In genomic region chr2:70959851-70960832, GRCh38 we compare ENCODE assay signal across 13 cellular contexts. TPM values are rescaled to one million over a fixed set of nuclear protein-coding genes. Genes with fewer than 3 reads are reported as not detected.
DNase-seq lines count a peak whose midpoint lies in the region; ATAC-seq and TF ChIP-seq lines count a peak whose summit lies in the region.
"Had no signal": no experiment of that assay in that cellular context is flagged by ENCODE, and none has a peak within 500 bp of the region (broad histone marks: within the 10 kb centered on the region; RNA-seq: fewer than 3 reads in every experiment).

No MANE protein-coding gene starts in this region.

- ATAC-seq in left cardiac atrium = no peak
- ATAC-seq in HG03139 (IDR thresholded peaks at IDR 0.05; ENCODE audit: unreplicated experiment) = no peak
- ATAC-seq: stimulated activated memory B cell treated with anti-CD40 and anti-IgM and Interleukin-4, amounts not matched to agents 10 μg/mL and 1 μg/mL and 100 μg/mL, for 72 hours had no signal

- H3K27me3 ChIP-seq in BE2C = no peaks in the 10 kb centered on the region

- H3K36me3 Mint-ChIP-seq in mesothelial cell of epicardium = no peaks in the 10 kb centered on the region
- H3K36me3 Mint-ChIP-seq: stimulated activated memory B cell treated with anti-CD40 and anti-IgM and Interleukin-4, amounts not matched to agents 10 μg/mL and 1 μg/mL and 100 μg/mL, for 72 hours had no signal

- DNase-seq in AG20443 (ENCODE audit: low spot score) (peak; percentile 5), mesothelial cell of epicardium (ENCODE audit: low spot score in 2 of 2, unreplicated experiment in 2 of 2) (peak in 1 of 2 experiments; percentile 30), BE2C (no peak), left cardiac atrium (no peak), T-helper 1 cell (no peak)
- DNase-seq in activated CD8-positive, alpha-beta memory T cell treated with anti-CD3 and anti-CD28 coated beads, Interleukin-2, amount 50 U/mL, for 4 hours = peak; percentile 15
- DNase-seq: activated CD4-positive, alpha-beta T cell treated with anti-CD3 and anti-CD28 coated beads, Interleukin-2, amount 50 U/mL, for 1 hour; immature natural killer cell had no signal

- H3K27ac Mint-ChIP-seq in mesothelial cell of epicardium = no peak overlapping the region
- H3K27ac Mint-ChIP-seq: nephron; stimulated activated memory B cell treated with anti-CD40 and anti-IgM and Interleukin-4, amounts not matched to agents 10 μg/mL and 1 μg/mL and 100 μg/mL, for 72 hours had no signal

- H3K36me3 ChIP-seq in BE2C = no peaks in the 10 kb centered on the region

- H3K4me3 ChIP-seq in GM12875 (ENCODE audit: low read depth, low read length) = no peak overlapping the region
- no peak overlapping the region for H3K4me3 ChIP-seq in BE2C (ENCODE audit: low read depth, low read length)

- no peaks in the 10 kb centered on the region for H3K9me3 Mint-ChIP-seq in mesothelial cell of epicardium
- H3K9me3 Mint-ChIP-seq: immature natural killer cell; nephron; stimulated activated memory B cell treated with anti-CD40 and anti-IgM and Interleukin-4, amounts not matched to agents 10 μg/mL and 1 μg/mL and 100 μg/mL, for 72 hours had no signal

- TF ChIP-seq CTCF in GM12875 (IDR thresholded peaks at IDR 0.05; ENCODE audit: borderline replicate concordance, insufficient read depth, low read depth, low read length) (peak; percentile 44; the same call in 1 of the 2 replicates), mesothelial cell of epicardium (IDR thresholded peaks at IDR 0.05; ENCODE audit: unreplicated experiment) (peak; percentile 20), BE2C (IDR thresholded peaks at IDR 0.05; ENCODE audit: low read depth, low read length) (no peak)

- peaks cover 90% of the 10 kb centered on the region for H3K27me3 Mint-ChIP-seq in mesothelial cell of epicardium (ENCODE audit: low read depth)

- intact Hi-C loops in left cardiac atrium (cut with DNase I) = no loop called here

- H3K9me3 ChIP-seq in BE2C = no peaks in the 10 kb centered on the region

- peaks cover 3% of the 10 kb centered on the region for H3K4me1 Mint-ChIP-seq in mesothelial cell of epicardium

- H3K4me1 ChIP-seq in BE2C = no peaks in the 10 kb centered on the region

- no peak overlapping the region for H3K4me3 Mint-ChIP-seq in mesothelial cell of epicardium
- H3K4me3 Mint-ChIP-seq: immature natural killer cell; nephron; stimulated activated memory B cell treated with anti-CD40 and anti-IgM and Interleukin-4, amounts not matched to agents 10 μg/mL and 1 μg/mL and 100 μg/mL, for 72 hours had no signal

RNA-seq across cellular contexts. Expression of gene ANKRD53, which starts 18.3 kb away (rescaled TPM):
- total RNA-seq in mesothelial cell of epicardium (3.6 to 4.9 TPM (median 4.0 TPM) in 3 replicates), left cardiac atrium (1 to 10 TPM; 1.8 to 2.3 TPM)
- polyA plus RNA-seq in BE2C (2012; ENCODE audit: insufficient read depth, insufficient read length, low read depth) = 1.6 TPM

RNA-seq across cellular contexts. Expression of gene ATP6V1B1, which starts 24.4 kb away (rescaled TPM):
- total RNA-seq in mesothelial cell of epicardium (0.44 to 0.66 TPM in 2 of 3 replicates, not detected in the other), left cardiac atrium (under 1 TPM; 0.85 to 0.89 TPM)
- not detected for polyA plus RNA-seq in BE2C (2012; ENCODE audit: insufficient read depth, insufficient read length, low read depth)
- total RNA-seq: astrocyte had no signal
- polyA plus RNA-seq: immature natural killer cell had no signal

RNA-seq across cellular contexts. Expression of gene TEX261, which starts 34.5 kb away (rescaled TPM):
- 33.0 to 34.1 TPM (median 33.8 TPM) in 3 replicates for total RNA-seq in mesothelial cell of epicardium
- polyA plus RNA-seq in BE2C (2012; ENCODE audit: insufficient read depth, insufficient read length, low read depth) = 17.1 TPM
- 10 to 100 TPM; 54.8 to 60.4 TPM for total RNA-seq in left cardiac atrium

RNA-seq across cellular contexts. Expression of gene VAX2, which starts 59.8 kb away (rescaled TPM):
- total RNA-seq in mesothelial cell of epicardium (0.22 to 0.34 TPM (median 0.27 TPM) in 3 replicates), left cardiac atrium (under 1 TPM; 0.47 to 0.81 TPM)
- polyA plus RNA-seq in BE2C (2012; ENCODE audit: insufficient read depth, insufficient read length, low read depth) = 1.0 TPM
- polyA plus RNA-seq: immature natural killer cell had no signal

Comparison
In these comparisons a context has a peak if more than half of its experiments do, and no peak if none do; other contexts are left out.
1. DNase-seq: peak in AG20443 (single experiment) and activated CD8-positive, alpha-beta memory T cell treated with anti-CD3 and anti-CD28 coated beads, Interleukin-2, amount 50 U/mL, for 4 hours (single experiment); none in BE2C (single experiment), left cardiac atrium (single experiment) and T-helper 1 cell (0 of 5).